In genomic region chr11:111777094-111778046, GRCh38 we compare ENCODE assay signal across 9 cellular contexts. TPM values are rescaled to one million over a fixed set of nuclear protein-coding genes. Genes with fewer than 3 reads are reported as not detected.
DNase-seq lines count a peak whose midpoint lies in the region; ATAC-seq and TF ChIP-seq lines count a peak whose summit lies in the region.
"Had no signal": no experiment of that assay in that cellular context is flagged by ENCODE, and none has a peak within 500 bp of the region (broad histone marks: within the 10 kb centered on the region; RNA-seq: fewer than 3 reads in every experiment).

No MANE protein-coding gene starts in this region.

- DNase-seq in Right ventricle myocardium inferior (ENCODE audit: missing footprints): no peak
- no peak for DNase-seq in cardiac septum (ENCODE audit: low spot score)
- peak; percentile 76 for DNase-seq in KBM-7
- DNase-seq in choroid plexus epithelial cell (ENCODE audit: low read depth): peak; percentile 93
- no peak for DNase-seq in upper lobe of right lung

- H3K9me3 ChIP-seq in liver (ENCODE audit: control insufficient read depth in 4 of 4, low read length in 3 of 4): no peaks in the 10 kb centered on the region
- no peaks in the 10 kb centered on the region for H3K9me3 ChIP-seq in upper lobe of right lung

- no peaks in the 10 kb centered on the region for H3K36me3 ChIP-seq in liver (ENCODE audit: control insufficient read depth in 4 of 4, insufficient read depth in 3 of 4, low read depth in 1 of 4, low read length in 3 of 4)
- H3K36me3 ChIP-seq in upper lobe of right lung: no peaks in the 10 kb centered on the region

- ATAC-seq in Right ventricle myocardium inferior (peak; percentile 76), GM21723 (IDR thresholded peaks at IDR 0.05; ENCODE audit: unreplicated experiment) (peak; percentile 66), upper lobe of right lung (peak; percentile 92)

- TF ChIP-seq RAD21 in liver (IDR thresholded peaks at IDR 0.05): peak; percentile 89 to 92

- intact Hi-C loops in Right ventricle myocardium inferior (cut with DNase I): loop anchor here (1.0 to 2.0 kb wide), 2 partner anchors 63 to 175 kb away; partner anchors contain the start of gene SIK2
- intact Hi-C loops in cardiac septum (cut with DNase I): loop anchor here (2.0 to 10.0 kb wide), 4 partner anchors 65 to 323 kb away; no protein-coding TSS in a partner anchor
- intact Hi-C loops in upper lobe of right lung (cut with DNase I): loop anchor here (5.0 to 10.0 kb wide), 2 partner anchors 67 to 175 kb away; partner anchors contain the start of gene SIK2

- 30% methylated on average over 4 of the region's 4 CpGs for WGBS in liver

- H3K27me3 ChIP-seq in liver (ENCODE audit: control insufficient read depth in 4 of 4, insufficient read depth in 4 of 4, low read length in 3 of 4) (no peaks in the 10 kb centered on the region), upper lobe of right lung (no peaks in the 10 kb centered on the region)

- TF ChIP-seq CTCF in choroid plexus epithelial cell (conservative IDR thresholded peaks at IDR 0.05; ENCODE audit: low read depth, low read length) (peak; percentile 83), liver (IDR thresholded peaks at IDR 0.05; ENCODE audit: low read depth, low read length, missing input control) (peak; percentile 77), upper lobe of right lung (IDR thresholded peaks at IDR 0.05) (peak; percentile 80)

- H3K4me3 ChIP-seq in choroid plexus epithelial cell (ENCODE audit: low read depth, low read length) (no peak overlapping the region), liver (ENCODE audit: low read depth in 1 of 3, low read length in 3 of 3) (peak overlapping the region; percentile 32 to 62 (median 49)), upper lobe of right lung (no peak overlapping the region)
- H3K4me3 ChIP-seq: skin epidermis had no signal

- H3K9ac ChIP-seq in liver (ENCODE audit: low read depth in 1 of 2, low read length in 2 of 2): peak overlapping the region; percentile 78 to 90

- peaks cover 6 to 61% (median 31%) of the 10 kb centered on the region in 4 donors for H3K4me1 ChIP-seq in liver (ENCODE audit: control insufficient read depth in 4 of 4, insufficient read depth in 4 of 4, low read length in 3 of 4)
- H3K4me1 ChIP-seq in upper lobe of right lung: peaks cover 5% of the 10 kb centered on the region

- in situ Hi-C loops in KBM-7 (cut with MboI; ENCODE audit: low pct_unique_long_range_greater_than_20kb, low sequenced_read_pairs): loop anchor here (25.0 kb wide), 1 partner anchor 190 kb away; no protein-coding TSS in a partner anchor

- peak overlapping the region; percentile 73 to 91 for H3K27ac ChIP-seq in liver (ENCODE audit: low read depth in 1 of 2, low read length in 2 of 2)
- H3K27ac ChIP-seq in upper lobe of right lung: no peak overlapping the region

TF ChIP-seq in PFSK-1, 5 proteins besides CTCF, POLR2A, EP300 and RAD21:
- TF ChIP-seq REST (IDR thresholded peaks at IDR 0.05; ENCODE audit: insufficient read depth in 1 of 2, low read depth in 2 of 2, low read length in 2 of 2): no peak
- 0 out of 2 replicates have a peak, but pooled peaks have one; percentile 26 for TF ChIP-seq TAF1 (IDR thresholded peaks at IDR 0.05; ENCODE audit: borderline replicate concordance, insufficient read depth, low read length)

TF ChIP-seq in liver, 16 proteins besides CTCF, POLR2A, EP300 and RAD21:
- TF ChIP-seq JUND (IDR thresholded peaks at IDR 0.05) (peak in 1 of 2 donors; percentile 43), ZBTB33 (IDR thresholded peaks at IDR 0.05) (no peak), HNF4G (IDR thresholded peaks at IDR 0.05) (peak; percentile 69), NR2F2 (IDR thresholded peaks at IDR 0.05) (no peak), TAF1 (conservative IDR thresholded peaks at IDR 0.05) (peak; percentile 94), FOXA1 (IDR thresholded peaks at IDR 0.05) (peak; percentile 31), YY1 (IDR thresholded peaks at IDR 0.05) (peak; percentile 47), REST (IDR thresholded peaks at IDR 0.05) (peak; percentile 80), MAX (IDR thresholded peaks at IDR 0.05) (no peak), HNF4A (conservative IDR thresholded peaks at IDR 0.05) (peak; percentile 80 to 86), FOXA2 (IDR thresholded peaks at IDR 0.05) (no peak), SP1 (IDR thresholded peaks at IDR 0.05) (peak; percentile 78), RXRA (IDR thresholded peaks at IDR 0.05) (peak in 1 of 2 donors; percentile 49), GABPA (IDR thresholded peaks at IDR 0.05 in 1 of 2, conservative IDR thresholded peaks at IDR 0.05 in 1 of 2) (no peak)
- TF ChIP-seq, protein P1, sequence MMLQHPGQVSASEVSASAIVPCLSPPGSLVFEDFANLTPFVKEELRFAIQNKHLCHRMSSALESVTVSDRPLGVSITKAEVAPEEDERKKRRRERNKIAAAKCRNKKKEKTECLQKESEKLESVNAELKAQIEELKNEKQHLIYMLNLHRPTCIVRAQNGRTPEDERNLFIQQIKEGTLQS (IDR thresholded peaks at IDR 0.05): no peak

RNA-seq across cellular contexts. Expression of gene PPP2R1B, which starts 11.2 kb away (rescaled TPM):
- 7.8 TPM for total RNA-seq in Right ventricle myocardium inferior
- total RNA-seq in cardiac septum: 12.9 TPM
- polyA plus RNA-seq in PFSK-1 (2012; ENCODE audit: insufficient read length, low read depth): 32.5 TPM
- 100 to 1,000 TPM in 1 of 2 donors, 10 to 100 TPM in 1; 50.1 to 316 TPM for total RNA-seq in liver
- polyA plus RNA-seq in liver: 10 to 100 TPM; 33.2 to 55.0 TPM
- 26.7 TPM for total RNA-seq in upper lobe of right lung

Comparison
In these comparisons a context has a peak if more than half of its experiments do, and no peak if none do; other contexts are left out.
1. DNase-seq: peak in KBM-7 (single experiment) and choroid plexus epithelial cell (single experiment); none in Right ventricle myocardium inferior (single experiment), cardiac septum (single experiment) and upper lobe of right lung (single experiment).
2. H3K4me3 ChIP-seq: peak in liver (3 of 3); none in choroid plexus epithelial cell (single experiment) and upper lobe of right lung (single experiment).
3. Peak in every context shown above with its lines, with median percentiles within 50 percentile points of each other: ATAC-seq and CTCF ChIP-seq.